In genomic region chr2:238894950-238895298, GRCh38 we compare ENCODE assay signal across 22 cellular contexts. TPM values are rescaled to one million over a fixed set of nuclear protein-coding genes. Genes with fewer than 3 reads are reported as not detected.
DNase-seq lines count a peak whose midpoint lies in the region; TF ChIP-seq lines count a peak whose summit lies in the region.
"Had no signal": no experiment of that assay in that cellular context is flagged by ENCODE, and none has a peak within 500 bp of the region (broad histone marks: within the 10 kb centered on the region; RNA-seq: fewer than 3 reads in every experiment).

No MANE protein-coding gene starts in this region.

- no peak for TF ChIP-seq CTCF in fibroblast of mammary gland (conservative IDR thresholded peaks at IDR 0.05; ENCODE audit: control insufficient read depth, insufficient read depth, low read depth, low read length)
- no peak for TF ChIP-seq CTCF in prostate gland (IDR thresholded peaks at IDR 0.05)

- H3K4me1 ChIP-seq in prostate gland (replicated peaks), result peaks cover 7% of the 10 kb centered on the region

- H3K4me3 ChIP-seq in fibroblast of mammary gland (ENCODE audit: control insufficient read depth, low read depth, low read length), result no peak overlapping the region
- no peak overlapping the region for H3K4me3 ChIP-seq in prostate gland
- H3K4me3 ChIP-seq: BLaER1, lung, skin epidermis had no signal

- no peaks in the 10 kb centered on the region for H3K36me3 ChIP-seq in prostate gland
- H3K36me3 ChIP-seq: BLaER1 had no signal

- intact Hi-C loops in prostate gland (cut with DNase I), result loop anchor here (2.0 kb wide), 1 partner anchor 46 kb away; the partner anchor contains the start of gene TWIST2

- H3K27me3 ChIP-seq in prostate gland (replicated peaks; ENCODE audit: insufficient read depth), result no peaks in the 10 kb centered on the region
- H3K27me3 ChIP-seq: BLaER1 had no signal

- H3K27ac ChIP-seq in prostate gland, result peak overlapping the region; percentile 44 to 56
- H3K27ac ChIP-seq: BLaER1 had no signal

- 71% methylated on average over 10 of the region's 10 CpGs for WGBS in prostate gland

- no peak for TF ChIP-seq POLR2A in prostate gland (IDR thresholded peaks at IDR 0.05)

- H3K9me3 ChIP-seq in prostate gland, result no peaks in the 10 kb centered on the region
- H3K9me3 ChIP-seq: BLaER1 had no signal

- peak; percentile 68 for DNase-seq in EH (ENCODE audit: low read depth)
- DNase-seq in NCI-H1694 treated with DMSO at 0.1 percent for 48 hours (lab: John Stamatoyannopoulos, UW), result peak; percentile 75
- DNase-seq in fibroblast of mammary gland (ENCODE audit: low read depth), result peak; percentile 47
- DNase-seq in prostate gland (ENCODE audit: low spot score), result no peak
- no peak for DNase-seq in HT-29 (ENCODE audit: low spot score)
- DNase-seq in amniotic stem cell (lab: John Stamatoyannopoulos, UW), result no peak
- DNase-seq in NCI-H446 (lab: John Stamatoyannopoulos, UW), result no peak
- no peak for DNase-seq in activated naive CD4-positive, alpha-beta T cell treated with Interleukin-2 at 50 U/mL for 16 hours
- DNase-seq: activated B cell treated with CpG ODN at 0.5 μM for 24 hours; activated CD4-positive, alpha-beta memory T cell treated with anti-CD3 and anti-CD28 coated beads for 36 hours; activated effector memory CD4-positive, alpha-beta T cell treated with Interleukin-2 at 50 U/mL for 16 hours; activated naive CD8-positive, alpha-beta T cell treated with anti-CD3 and anti-CD28 coated beads, Interleukin-2, amount 10 ng/mL, durations not matched to agents 7 days and 5 days; COR-L47; DND-41; effector memory CD8-positive, alpha-beta T cell; NCI-H1105; NCI-H2081 treated with DMSO at 0.1 percent for 48 hours; NCI-H345; NCI-H82 had no signal

RNA-seq across cellular contexts. Expression of gene TWIST2, which starts 47.0 kb away (rescaled TPM):
- total RNA-seq in prostate gland, result 10 to 100 TPM; 23.5 to 52.9 TPM
- total RNA-seq in HT-29 (2014; rRNA removed; shearing (Covaris generic)), result not detected in 2 replicates
- total RNA-seq: activated B cell treated with CpG ODN at 0.5 μM for 24 hours; activated CD4-positive, alpha-beta memory T cell treated with anti-CD3 and anti-CD28 coated beads for 36 hours; activated naive CD8-positive, alpha-beta T cell treated with anti-CD3 and anti-CD28 coated beads, Interleukin-2, amount 10 ng/mL, durations not matched to agents 7 days and 5 days had no signal

Comparison
In these comparisons a context has a peak if more than half of its experiments do, and no peak if none do; other contexts are left out.
1. DNase-seq: peak in EH (single experiment), NCI-H1694 treated with DMSO at 0.1 percent for 48 hours (single experiment) and fibroblast of mammary gland (single experiment); none in prostate gland (single experiment), HT-29 (single experiment), amniotic stem cell (single experiment), NCI-H446 (0 of 2) and activated naive CD4-positive, alpha-beta T cell treated with Interleukin-2 at 50 U/mL for 16 hours (single experiment).
2. RNA of gene TWIST2, which starts 47.0 kb away (total RNA-seq): 23.5 to 52.9 TPM in prostate gland; not detected in HT-29; every median in the first group is over 10 times any median in the second.